16 cellular contexts compared by ENCODE assay signal in genomic region chr16:26649646-26650045, GRCh38.
"Had no signal": no experiment of that assay in that cellular context is flagged by ENCODE, and none has a peak within 500 bp of the region (broad histone marks: within the 10 kb centered on the region; RNA-seq: fewer than 3 reads in every experiment).

No MANE protein-coding gene starts in this region.

- DNase-seq: activated CD4-positive, alpha-beta T cell treated with anti-CD3 and anti-CD28 coated beads for 1 hour; activated CD4-positive, alpha-beta T cell treated with anti-CD3 and anti-CD28 coated beads, Interleukin-2, amount 50 U/mL, for 48 hours; activated CD8-positive, alpha-beta memory T cell treated with anti-CD3 and anti-CD28 coated beads, Interleukin-2, amount 10 ng/mL, durations not matched to agents 7 days and 5 days; activated effector memory CD4-positive, alpha-beta T cell treated with anti-CD3 and anti-CD28 coated beads, Interleukin-2, amount 50 U/mL, for 16 hours; activated T-cell treated with anti-CD3 and anti-CD28 coated beads, Interleukin-2, amount 50 U/mL, for 4 hours; amniotic stem cell; body of pancreas; central memory CD4-positive, alpha-beta T cell; cortex of kidney; effector memory CD8-positive, alpha-beta T cell; left ventricle myocardium superior; mesendoderm; stimulated activated CD4-positive, alpha-beta T cell treated with anti-CD3 and anti-CD28 coated beads, Interleukin-2, amount 100 ng/mL, for 48 hours; stomach had no signal

- ATAC-seq: activated CD8-positive, alpha-beta memory T cell treated with anti-CD3 and anti-CD28 coated beads, Interleukin-2, amount 10 ng/mL, durations not matched to agents 7 days and 5 days; activated naive CD4-positive, alpha-beta T cell treated with anti-CD3 and anti-CD28 coated beads, Interleukin-2, amount 50 U/mL, for 72 hours; activated T-cell treated with anti-CD3 and anti-CD28 coated beads, Interleukin-2, amount 50 U/mL, for 4 hours; body of pancreas; effector memory CD8-positive, alpha-beta T cell; gastroesophageal sphincter; left ventricle myocardium superior had no signal
